In genomic region chr10:131584286-131584685, GRCh38 we compare ENCODE assay signal across 15 cellular contexts.
A peak's percentile ranks its signal among the peaks of the same experiment; 100 is the strongest.
DNase-seq lines count a peak whose midpoint lies in the region; TF ChIP-seq lines count a peak whose summit lies in the region.
"Had no signal": no experiment of that assay in that cellular context is flagged by ENCODE, and none has a peak within 500 bp of the region (broad histone marks: within the 10 kb centered on the region; RNA-seq: fewer than 3 reads in every experiment).

No MANE protein-coding gene starts in this region.

- peak overlapping the region; percentile 28 for H3K23ac ChIP-seq in neuronal stem cell (ENCODE audit: low read depth, low read length, poor library complexity)

- H3K9ac ChIP-seq in neuronal stem cell (ENCODE audit: low read depth, low read length, poor library complexity): peak overlapping the region; percentile 30

- TF ChIP-seq CTCF in right atrium auricular region (IDR thresholded peaks at IDR 0.05) (no peak), left ventricle myocardium inferior (IDR thresholded peaks at IDR 0.05; ENCODE audit: borderline replicate concordance) (no peak), GM13976 (IDR thresholded peaks at IDR 0.05; ENCODE audit: borderline replicate concordance, control extremely low read depth, extremely low read depth, insufficient read depth, missing control alignments) (no peak)

- H2BK5ac ChIP-seq in neuronal stem cell (ENCODE audit: low read length): no peak overlapping the region

- intact Hi-C loops in left ventricle myocardium inferior (cut with micrococcal nuclease): no loop called here

- H3K36me3 ChIP-seq in right atrium auricular region: no peaks in the 10 kb centered on the region
- no peaks in the 10 kb centered on the region for H3K36me3 ChIP-seq in left ventricle myocardium inferior
- no peaks in the 10 kb centered on the region for H3K36me3 ChIP-seq in neuronal stem cell (replicated peaks in 1 of 2; ENCODE audit: control insufficient read depth in 2 of 2, insufficient read depth in 2 of 2, low read length in 2 of 2)

- no peak overlapping the region for H2BK120ac ChIP-seq in neuronal stem cell (ENCODE audit: low read depth, low read length)

- no CpG with 5 or more reads among the region's 12 CpGs for WGBS in neuronal stem cell (ENCODE audit: extremely low coverage in 2 of 2, insufficient read length in 2 of 2, insufficient replicate concordance in 1 of 2), 2 donors

- H4K91ac ChIP-seq in neuronal stem cell (ENCODE audit: low read depth, low read length, poor library complexity): no peak overlapping the region

- H3K14ac ChIP-seq in neuronal stem cell (ENCODE audit: low read length): no peak overlapping the region

- H2BK12ac ChIP-seq in neuronal stem cell (ENCODE audit: low read length): no peak overlapping the region

- H3K4me3 ChIP-seq in right atrium auricular region: no peak overlapping the region
- H3K4me3 ChIP-seq in left ventricle myocardium inferior: no peak overlapping the region
- peak overlapping the region in 1 of 2 donors; percentile 11 for H3K4me3 ChIP-seq in neuronal stem cell (ENCODE audit: low read length in 2 of 2)
- H3K4me3 ChIP-seq: A549 had no signal

- H2BK15ac ChIP-seq in neuronal stem cell (ENCODE audit: low read length): peak overlapping the region; percentile 72

- no peaks in the 10 kb centered on the region for H3K27me3 ChIP-seq in right atrium auricular region
- peaks cover 52% of the 10 kb centered on the region for H3K27me3 ChIP-seq in left ventricle myocardium inferior (ENCODE audit: low read depth)
- H3K27me3 ChIP-seq in neuronal stem cell (ENCODE audit: control insufficient read depth in 3 of 3, insufficient read depth in 3 of 3, low read depth in 1 of 3, low read length in 3 of 3): no peaks in the 10 kb centered on the region

- in situ Hi-C loops in GM13976 (cut with MboI; ENCODE audit: low sequenced_read_pairs, unreplicated experiment): no loop called here

- H4K8ac ChIP-seq in neuronal stem cell (ENCODE audit: low read depth, low read length): no peak overlapping the region

- DNase-seq in right atrium auricular region (ENCODE audit: low spot score) (peak; percentile 43), left ventricle myocardium inferior (no peak), ecto neural progenitor cell (ENCODE audit: low spot score) (peak; percentile 29), neuronal stem cell (ENCODE audit: low spot score) (no peak), NOMO-1 treated with dmso at 0.1 percent for 144 hours (lab: John Stamatoyannopoulos, UW; ENCODE audit: unreplicated experiment) (no peak), GM13976 (ENCODE audit: low spot score) (no peak)
- DNase-seq in activated CD4-positive, alpha-beta T cell treated with anti-CD3 and anti-CD28 coated beads, Interleukin-2, amount 50 U/mL, for 48 hours: no peak
- DNase-seq: Caco-2; CD8-positive, alpha-beta memory T cell; DND-41; GDM1; HCEC 1CT; HFFc6 had no signal

- H3K4ac ChIP-seq in neuronal stem cell (ENCODE audit: low read length): peak overlapping the region; percentile 72

- H3K27ac ChIP-seq in right atrium auricular region (no peak overlapping the region), left ventricle myocardium inferior (replicated peaks) (no peak overlapping the region), neuronal stem cell (replicated peaks; ENCODE audit: low read length) (no peak overlapping the region)
- H3K27ac ChIP-seq: A549, HL-60 had no signal

- no peak overlapping the region for H2AFZ ChIP-seq in neuronal stem cell (ENCODE audit: low read length)

- H2AK5ac ChIP-seq in neuronal stem cell (ENCODE audit: low read depth, low read length): peak overlapping the region; percentile 31

- H3K9me3 ChIP-seq in right atrium auricular region (no peaks in the 10 kb centered on the region), left ventricle myocardium inferior (replicated peaks) (no peaks in the 10 kb centered on the region), neuronal stem cell (replicated peaks in 1 of 2; ENCODE audit: control insufficient read depth in 2 of 2, insufficient read depth in 1 of 2, low read depth in 1 of 2, low read length in 2 of 2) (no peaks in the 10 kb centered on the region)
- H3K9me3 ChIP-seq: A549, Caco-2 had no signal

- H3K4me2 ChIP-seq in neuronal stem cell (ENCODE audit: insufficient read depth, low read length, poor library complexity, severe bottlenecking): no peak overlapping the region
- H3K4me2 ChIP-seq: A549 had no signal

- H3K79me1 ChIP-seq in neuronal stem cell (ENCODE audit: low read depth, low read length): no peaks in the 10 kb centered on the region

- H3K4me1 ChIP-seq in right atrium auricular region (no peaks in the 10 kb centered on the region), left ventricle myocardium inferior (no peaks in the 10 kb centered on the region), neuronal stem cell (ENCODE audit: control insufficient read depth in 2 of 2, insufficient read depth in 1 of 2, low read depth in 1 of 2, low read length in 2 of 2) (peaks cover 0 to 5% of the 10 kb centered on the region in 2 donors)
- H3K4me1 ChIP-seq: A549, Caco-2 had no signal

- peak overlapping the region; percentile 57 for H3K18ac ChIP-seq in neuronal stem cell (ENCODE audit: low read length)

Comparison
In these comparisons a context has a peak if more than half of its experiments do, and no peak if none do; other contexts are left out.
1. DNase-seq: peak in right atrium auricular region (single experiment) and ecto neural progenitor cell (single experiment); none in left ventricle myocardium inferior (single experiment), neuronal stem cell (single experiment), activated CD4-positive, alpha-beta T cell treated with anti-CD3 and anti-CD28 coated beads, Interleukin-2, amount 50 U/mL, for 48 hours (0 of 2), NOMO-1 treated with dmso at 0.1 percent for 144 hours (single experiment) and GM13976 (single experiment).